9 cellular contexts compared by ENCODE assay signal in the genomic region with DNA sequence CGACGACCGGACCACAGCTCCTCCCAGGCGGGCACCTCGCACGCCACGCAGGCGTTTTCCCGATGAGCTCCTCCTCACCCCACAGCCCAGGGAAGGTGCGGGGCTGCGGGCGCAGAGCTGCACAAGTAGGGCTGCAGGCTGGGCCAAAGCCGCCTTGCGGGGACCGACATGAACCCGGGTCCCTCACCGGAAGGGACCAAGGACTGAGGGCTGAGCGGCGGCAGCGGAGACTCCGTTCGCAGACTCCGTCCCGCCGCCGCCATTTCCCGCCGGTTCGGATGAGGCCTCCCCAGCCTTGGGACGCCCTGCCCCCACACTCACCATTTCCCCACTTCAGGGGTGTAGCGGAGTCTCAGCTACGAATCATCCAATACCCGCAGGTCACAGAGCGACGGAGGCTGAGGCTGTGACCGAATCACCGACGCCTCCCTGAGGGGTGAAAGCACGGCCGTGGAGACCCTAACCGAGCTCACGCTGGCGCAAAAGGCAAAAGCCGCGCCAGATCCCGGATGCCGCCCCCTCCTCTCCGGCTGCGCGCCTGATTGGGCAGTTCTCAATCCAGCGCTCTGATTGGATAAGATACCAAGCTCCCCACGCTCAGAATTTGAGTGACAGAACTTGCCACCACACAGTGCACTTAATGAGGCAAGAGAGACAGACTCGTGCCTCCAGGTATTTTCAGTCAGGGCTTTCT. TPM values are rescaled to one million over a fixed set of nuclear protein-coding genes. Genes with fewer than 3 reads are reported as not detected.
DNase-seq lines count a peak whose midpoint lies in the region; ATAC-seq, FAIRE-seq and TF ChIP-seq lines count a peak whose summit lies in the region.
"Had no signal": no experiment of that assay in that cellular context is flagged by ENCODE, and none has a peak within 500 bp of the region (broad histone marks: within the 10 kb centered on the region; RNA-seq: fewer than 3 reads in every experiment).

A gene (minus strand): TSS at position 488 of the 694 bp plus-strand sequence. CDS start 164 bp downstream, at position 324.

- H3K9me3 ChIP-seq in ovary: no peaks in the 10 kb centered on the region

- H3K4me3 Mint-ChIP-seq in glutamatergic neuron (ENCODE audit: unreplicated experiment): peak within 1 kb of the TSS; percentile 91

- FAIRE-seq in D721Med (lab: Jason Lieb, UNC) (peak; percentile 90), GM19239 (lab: Jason Lieb, UNC) (no peak)

- H3K27me3 Mint-ChIP-seq in glutamatergic neuron (ENCODE audit: unreplicated experiment): peaks cover 2% of the 10 kb centered on the region

- intact Hi-C loops in ovary (cut with DNase I): no loop called here

- TF ChIP-seq CTCF in D721Med (IDR thresholded peaks at IDR 0.05; ENCODE audit: insufficient read depth, missing control alignments) (no peak), glutamatergic neuron (IDR thresholded peaks at IDR 0.05; ENCODE audit: partially characterized antibody, unreplicated experiment) (no peak), ovary (IDR thresholded peaks at IDR 0.05) (no peak)

- no peaks in the 10 kb centered on the region for H3K4me1 Mint-ChIP-seq in glutamatergic neuron (ENCODE audit: low read depth, unreplicated experiment)

- peak within 1 kb of the TSS; percentile 12 for H3K27ac Mint-ChIP-seq in glutamatergic neuron (ENCODE audit: unreplicated experiment)

- H3K27ac ChIP-seq in ovary: no peak within 1 kb of the TSS

- H3K36me3 Mint-ChIP-seq in glutamatergic neuron (ENCODE audit: unreplicated experiment): no peaks in the 10 kb centered on the region

- no peaks in the 10 kb centered on the region for H3K4me1 ChIP-seq in ovary (ENCODE audit: insufficient read depth)

- H3K36me3 ChIP-seq in ovary: no peaks in the 10 kb centered on the region

- H3K4me3 ChIP-seq in ovary: no peak within 1 kb of the TSS

- WGBS in ovary, 3 donors: 2% methylated on average over 38 to 53 of the region's 53 CpGs

- no peak for ATAC-seq in GM21526 (IDR thresholded peaks at IDR 0.05; ENCODE audit: low FRiP score, unreplicated experiment)

- H3K27me3 ChIP-seq in ovary: no peaks in the 10 kb centered on the region

- TF ChIP-seq EP300 in ovary (IDR thresholded peaks at IDR 0.05): no peak

- peaks cover 3% of the 10 kb centered on the region for H3K9me3 Mint-ChIP-seq in glutamatergic neuron (ENCODE audit: unreplicated experiment)

- DNase-seq in D721Med (ENCODE audit: insufficient read length, low spot score): peak; percentile 70
- DNase-seq in SK-N-DZ (ENCODE audit: low spot score): peak; percentile 82
- DNase-seq in glutamatergic neuron: peak; percentile 89
- peak; percentile 21 to 45 (median 29) for DNase-seq in ovary
- DNase-seq in GM19239 (ENCODE audit: insufficient read length, low spot score): no peak
- no peak for DNase-seq in NCI-H2081 treated with DMSO at 0.1 percent for 48 hours (lab: John Stamatoyannopoulos, UW)
- no peak for DNase-seq in activated naive CD4-positive, alpha-beta T cell treated with anti-CD3 and anti-CD28 coated beads, Interleukin-2, amount 50 U/mL, for 16 hours

- no peak for TF ChIP-seq POLR2A in ovary (IDR thresholded peaks at IDR 0.05)

RNA-seq across cellular contexts. Expression of the gene that starts here (rescaled TPM):
- 1.4 and 2.2 TPM in 2 replicates for polyA plus RNA-seq in SK-N-DZ (2014; cell fraction: cytosol; rRNA removed)
- polyA plus RNA-seq in SK-N-DZ (2014; cell fraction: nucleus; rRNA removed): 2.0 and 3.2 TPM in 2 replicates
- total RNA-seq in glutamatergic neuron (ENCODE audit: unreplicated experiment): 1.3 TPM
- total RNA-seq in ovary: under 1 TPM; 0.30 to 0.85 (median 0.43) TPM
- polyA plus RNA-seq in ovary: under 1 TPM; 0.37 to 0.44 TPM
- total RNA-seq: T-helper 2 cell treated with Interferon-gamma antibody and Interleukin-4, amounts not matched to agents 100 ng/mL and 5 ng/mL, for 36 hours had no signal

Comparison
In these comparisons a context has a peak if more than half of its experiments do, and no peak if none do; other contexts are left out.
1. Peak in DNase-seq in ovary; RNA of the gene not detected or under 1 TPM.
2. DNase-seq: peak in D721Med (single experiment), SK-N-DZ (single experiment) and glutamatergic neuron (single experiment); none in GM19239 (single experiment), NCI-H2081 treated with DMSO at 0.1 percent for 48 hours (single experiment) and activated naive CD4-positive, alpha-beta T cell treated with anti-CD3 and anti-CD28 coated beads, Interleukin-2, amount 50 U/mL, for 16 hours (single experiment).